Comparison of ENCODE assay signal across 18 cellular contexts in genomic region chr16:11178424-11178823, GRCh38.
DNase-seq lines count a peak whose midpoint lies in the region; ATAC-seq and TF ChIP-seq lines count a peak whose summit lies in the region.
"Had no signal": no experiment of that assay in that cellular context is flagged by ENCODE, and none has a peak within 500 bp of the region (broad histone marks: within the 10 kb centered on the region; RNA-seq: fewer than 3 reads in every experiment).

No MANE protein-coding gene starts in this region.

- POLR2A ChIA-PET in HEK293 (lab: Yijun Ruan, JAX), result no interaction called here
- POLR2A ChIA-PET in activated naive CD8-positive, alpha-beta T cell treated with anti-CD3 and anti-CD28 coated beads, Interleukin-2, amount 10 ng/mL, durations not matched to agents 7 days and 5 days (lab: Charles Lee), result no interaction called here

- H3K27ac ChIP-seq in HEK293 (ENCODE audit: extremely low read depth, low read depth, low read length) (no peak overlapping the region), osteoblast (ENCODE audit: low read depth, low read length) (no peak overlapping the region)
- H3K27ac ChIP-seq: SJCRH30 had no signal

- H3K9me3 ChIP-seq in HEK293 (ENCODE audit: control insufficient read depth, insufficient read depth, low read depth, low read length) (no peaks in the 10 kb centered on the region), osteoblast (ENCODE audit: low read depth, low read length) (no peaks in the 10 kb centered on the region)
- H3K9me3 ChIP-seq: SJCRH30 had no signal

- H3K27ac Mint-ChIP-seq in activated CD8-positive, alpha-beta memory T cell treated with anti-CD3 and anti-CD28 coated beads, Interleukin-2, amount 10 ng/mL, durations not matched to agents 7 days and 5 days, result peak overlapping the region; percentile 26
- peak overlapping the region; percentile 30 for H3K27ac Mint-ChIP-seq in activated naive CD8-positive, alpha-beta T cell treated with anti-CD3 and anti-CD28 coated beads, Interleukin-2, amount 10 ng/mL, durations not matched to agents 7 days and 5 days
- H3K27ac Mint-ChIP-seq in activated CD4-positive, alpha-beta T cell treated with anti-CD3 and anti-CD28 coated beads, Interleukin-2, amount 10 ng/mL, durations not matched to agents 24 days and 14 days, result no peak overlapping the region

- H3K27me3 Mint-ChIP-seq in activated CD8-positive, alpha-beta memory T cell treated with anti-CD3 and anti-CD28 coated beads, Interleukin-2, amount 10 ng/mL, durations not matched to agents 7 days and 5 days, result no peaks in the 10 kb centered on the region
- H3K27me3 Mint-ChIP-seq in activated naive CD8-positive, alpha-beta T cell treated with anti-CD3 and anti-CD28 coated beads, Interleukin-2, amount 10 ng/mL, durations not matched to agents 7 days and 5 days, result no peaks in the 10 kb centered on the region
- H3K27me3 Mint-ChIP-seq in activated CD4-positive, alpha-beta T cell treated with anti-CD3 and anti-CD28 coated beads, Interleukin-2, amount 10 ng/mL, durations not matched to agents 24 days and 14 days, result no peaks in the 10 kb centered on the region

- peaks cover 86% of the 10 kb centered on the region for H3K4me1 Mint-ChIP-seq in activated CD8-positive, alpha-beta memory T cell treated with anti-CD3 and anti-CD28 coated beads, Interleukin-2, amount 10 ng/mL, durations not matched to agents 7 days and 5 days
- H3K4me1 Mint-ChIP-seq in activated naive CD8-positive, alpha-beta T cell treated with anti-CD3 and anti-CD28 coated beads, Interleukin-2, amount 10 ng/mL, durations not matched to agents 7 days and 5 days, result peaks cover 37% of the 10 kb centered on the region
- peaks cover 54% of the 10 kb centered on the region for H3K4me1 Mint-ChIP-seq in activated CD4-positive, alpha-beta T cell treated with anti-CD3 and anti-CD28 coated beads, Interleukin-2, amount 10 ng/mL, durations not matched to agents 24 days and 14 days

- H3K36me3 ChIP-seq in HEK293 (ENCODE audit: control insufficient read depth in 2 of 2, insufficient read depth in 1 of 2, low read length in 2 of 2) (peaks cover 0 to 5% of the 10 kb centered on the region in 2 experiments; a peak in 1 of 3 replicates), osteoblast (ENCODE audit: insufficient read depth, low read length) (no peaks in the 10 kb centered on the region)
- H3K36me3 ChIP-seq: SJCRH30 had no signal

- no peak overlapping the region for H3K4me3 Mint-ChIP-seq in activated CD8-positive, alpha-beta memory T cell treated with anti-CD3 and anti-CD28 coated beads, Interleukin-2, amount 10 ng/mL, durations not matched to agents 7 days and 5 days
- H3K4me3 Mint-ChIP-seq in activated naive CD8-positive, alpha-beta T cell treated with anti-CD3 and anti-CD28 coated beads, Interleukin-2, amount 10 ng/mL, durations not matched to agents 7 days and 5 days, result no peak overlapping the region
- H3K4me3 Mint-ChIP-seq in activated CD4-positive, alpha-beta T cell treated with anti-CD3 and anti-CD28 coated beads, Interleukin-2, amount 10 ng/mL, durations not matched to agents 24 days and 14 days, result no peak overlapping the region
- H3K4me3 Mint-ChIP-seq: CD14-positive monocyte had no signal

- intact Hi-C loops in activated CD4-positive, alpha-beta T cell treated with anti-CD3 and anti-CD28 coated beads, Interleukin-2, amount 10 ng/mL, durations not matched to agents 24 days and 14 days (cut with micrococcal nuclease), result no loop called here

- H3K27me3 ChIP-seq in osteoblast (ENCODE audit: insufficient read depth, low read length), result no peaks in the 10 kb centered on the region
- H3K27me3 ChIP-seq: SJCRH30 had no signal

- no peak for ATAC-seq in activated CD8-positive, alpha-beta memory T cell treated with anti-CD3 and anti-CD28 coated beads, Interleukin-2, amount 10 ng/mL, durations not matched to agents 7 days and 5 days
- ATAC-seq in activated naive CD8-positive, alpha-beta T cell treated with anti-CD3 and anti-CD28 coated beads, Interleukin-2, amount 10 ng/mL, durations not matched to agents 7 days and 5 days (ENCODE audit: low read depth), result no peak

- no peaks in the 10 kb centered on the region for H3K9me3 Mint-ChIP-seq in activated CD8-positive, alpha-beta memory T cell treated with anti-CD3 and anti-CD28 coated beads, Interleukin-2, amount 10 ng/mL, durations not matched to agents 7 days and 5 days (ENCODE audit: low read depth)
- no peaks in the 10 kb centered on the region for H3K9me3 Mint-ChIP-seq in activated naive CD8-positive, alpha-beta T cell treated with anti-CD3 and anti-CD28 coated beads, Interleukin-2, amount 10 ng/mL, durations not matched to agents 7 days and 5 days
- no peaks in the 10 kb centered on the region for H3K9me3 Mint-ChIP-seq in activated CD4-positive, alpha-beta T cell treated with anti-CD3 and anti-CD28 coated beads, Interleukin-2, amount 10 ng/mL, durations not matched to agents 24 days and 14 days

- DNase-seq in activated CD8-positive, alpha-beta memory T cell treated with anti-CD3 and anti-CD28 coated beads, Interleukin-2, amount 10 ng/mL, durations not matched to agents 7 days and 5 days, result no peak
- DNase-seq in activated CD8-positive, alpha-beta memory T cell treated with anti-CD3 and anti-CD28 coated beads, Interleukin-2, amount 50 U/mL, for 4 hours, result no peak
- DNase-seq in activated naive CD8-positive, alpha-beta T cell treated with anti-CD3 and anti-CD28 coated beads, Interleukin-2, amount 10 ng/mL, durations not matched to agents 7 days and 5 days, result no peak
- peak; percentile 60 for DNase-seq in osteoblast (ENCODE audit: insufficient read length, low spot score, missing footprints)
- no peak for DNase-seq in hippocampal formation (lab: John Stamatoyannopoulos, UW)
- DNase-seq in activated CD4-positive, alpha-beta T cell treated with anti-CD3 and anti-CD28 coated beads for 1 hour, result no peak
- DNase-seq in activated CD4-positive, alpha-beta T cell treated with anti-CD3 and anti-CD28 coated beads, Interleukin-2, amount 10 ng/mL, durations not matched to agents 24 days and 14 days, result no peak
- DNase-seq: 8988T, Karpas-422, MV-4-11, NCI-H1105 treated with DMSO at 0.1 percent for 48 hours, NCI-H2029 treated with DMSO at 0.1 percent for 48 hours, NCI-H2171, NCI-H524 treated with DMSO at 0.1 percent for 48 hours, OCI-M1, SJCRH30 had no signal

- H3K4me2 ChIP-seq in osteoblast (ENCODE audit: insufficient read depth, low read length), result no peak overlapping the region

- H4K20me1 ChIP-seq in osteoblast (ENCODE audit: insufficient read depth, low read length), result peaks cover 2% of the 10 kb centered on the region

- H3K36me3 Mint-ChIP-seq in activated CD8-positive, alpha-beta memory T cell treated with anti-CD3 and anti-CD28 coated beads, Interleukin-2, amount 10 ng/mL, durations not matched to agents 7 days and 5 days, result peaks cover 24% of the 10 kb centered on the region
- H3K36me3 Mint-ChIP-seq in activated naive CD8-positive, alpha-beta T cell treated with anti-CD3 and anti-CD28 coated beads, Interleukin-2, amount 10 ng/mL, durations not matched to agents 7 days and 5 days, result peaks cover 42% of the 10 kb centered on the region
- H3K36me3 Mint-ChIP-seq in activated CD4-positive, alpha-beta T cell treated with anti-CD3 and anti-CD28 coated beads, Interleukin-2, amount 10 ng/mL, durations not matched to agents 24 days and 14 days (ENCODE audit: low read depth), result peaks cover 33% of the 10 kb centered on the region

- TF ChIP-seq CTCF in HEK293 (tag by site-specific recombination; IDR thresholded peaks at IDR 0.05), result no peak
- no peak for TF ChIP-seq CTCF in osteoblast (IDR thresholded peaks at IDR 0.05; ENCODE audit: extremely low read depth, low read depth, low read length)

- CTCF ChIA-PET in activated CD8-positive, alpha-beta memory T cell treated with anti-CD3 and anti-CD28 coated beads, Interleukin-2, amount 10 ng/mL, durations not matched to agents 7 days and 5 days (lab: Charles Lee), result interaction anchor here (1.4 kb wide), 1 partner anchor 18 kb away, joined by 4 read pairs; no protein-coding TSS in a partner anchor
- CTCF ChIA-PET in HEK293 (lab: Yijun Ruan, JAX), result no interaction called here

- no peak overlapping the region for H2AFZ ChIP-seq in osteoblast (ENCODE audit: low read length)

- H3K4me1 ChIP-seq in HEK293 (ENCODE audit: control insufficient read depth, insufficient read depth, low read length) (no peaks in the 10 kb centered on the region), osteoblast (ENCODE audit: insufficient read depth, low read length) (no peaks in the 10 kb centered on the region)
- H3K4me1 ChIP-seq: SJCRH30 had no signal

- no peaks in the 10 kb centered on the region for H3K79me2 ChIP-seq in osteoblast (ENCODE audit: insufficient read depth, low read length)

- H3K4me3 ChIP-seq in HEK293 (ENCODE audit: low read depth, low read length) (no peak overlapping the region), osteoblast (ENCODE audit: insufficient read depth, low read length) (no peak overlapping the region)
- H3K4me3 ChIP-seq: SJCRH30 had no signal

TF ChIP-seq in HEK293, 187 proteins besides CTCF, POLR2A, EP300 and RAD21 (continues in another document):
- TF ChIP-seq ZNF561 (tag by site-specific recombination; IDR thresholded peaks at IDR 0.05; ENCODE audit: borderline replicate concordance) (no peak), ZFHX2 (tag by site-specific recombination; conservative IDR thresholded peaks at IDR 0.05) (peak; percentile 23; the same call in 1 of the 2 replicates), ZNF654 (tag by site-specific recombination; IDR thresholded peaks at IDR 0.05; ENCODE audit: low read depth) (no peak), ZNF114 (tag by site-specific recombination; IDR thresholded peaks at IDR 0.05) (no peak), ZNF747 (tag by site-specific recombination; IDR thresholded peaks at IDR 0.05) (no peak)
